In genomic region chr12:109995703-109996482, GRCh38 we compare ENCODE assay signal across 2 cellular contexts.
TF ChIP-seq lines count a peak whose summit lies in the region.

Gene GIT2, minus strand, starts transcription at chr12:109996368. Its CDS starts 144 bp downstream, at chr12:109996224.

TF ChIP-seq in IMR-90, 13 proteins besides CTCF, POLR2A, EP300 and RAD21:
- TF ChIP-seq BHLHE40 (IDR thresholded peaks at IDR 0.05; ENCODE audit: low read depth, low read length) (peak; percentile 68; the same call in 1 of the 2 replicates), MXI1 (IDR thresholded peaks at IDR 0.05; ENCODE audit: borderline replicate concordance, low read depth, low read length) (peak; percentile 66; the same call in 1 of the 2 replicates), MAFK (IDR thresholded peaks at IDR 0.05; ENCODE audit: low read depth, low read length) (no peak)
- TF ChIP-seq, protein P1, sequence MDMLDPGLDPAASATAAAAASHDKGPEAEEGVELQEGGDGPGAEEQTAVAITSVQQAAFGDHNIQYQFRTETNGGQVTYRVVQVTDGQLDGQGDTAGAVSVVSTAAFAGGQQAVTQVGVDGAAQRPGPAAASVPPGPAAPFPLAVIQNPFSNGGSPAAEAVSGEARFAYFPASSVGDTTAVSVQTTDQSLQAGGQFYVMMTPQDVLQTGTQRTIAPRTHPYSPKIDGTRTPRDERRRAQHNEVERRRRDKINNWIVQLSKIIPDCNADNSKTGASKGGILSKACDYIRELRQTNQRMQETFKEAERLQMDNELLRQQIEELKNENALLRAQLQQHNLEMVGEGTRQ (IDR thresholded peaks at IDR 0.05; ENCODE audit: low read depth, low read length) = peak; percentile 96

TF ChIP-seq in endothelial cell of umbilical vein, 7 proteins besides CTCF, POLR2A, EP300 and RAD21:
- TF ChIP-seq FOS (IDR thresholded peaks at IDR 0.05; ENCODE audit: borderline replicate concordance, insufficient read depth, low read length) (no peak), POLR2AphosphoS5 (IDR thresholded peaks at IDR 0.05; ENCODE audit: insufficient read depth, low read depth, low read length) (peak; percentile 82), JUN (IDR thresholded peaks at IDR 0.05; ENCODE audit: borderline replicate concordance, insufficient read depth, insufficient read length, low read depth) (no peak), MAX (IDR thresholded peaks at IDR 0.05; ENCODE audit: insufficient read depth, insufficient read length) (peak; percentile 71)
